ENCODE assay signal across 10 cellular contexts in genomic region chrX:30865020-30865419, GRCh38. TPM values are rescaled to one million over a fixed set of nuclear protein-coding genes. Genes with fewer than 3 reads are reported as not detected.
DNase-seq lines count a peak whose midpoint lies in the region; ATAC-seq and TF ChIP-seq lines count a peak whose summit lies in the region.
"Had no signal": no experiment of that assay in that cellular context is flagged by ENCODE, and none has a peak within 500 bp of the region (broad histone marks: within the 10 kb centered on the region; RNA-seq: fewer than 3 reads in every experiment).

No MANE protein-coding gene starts in this region.

- no CpG with 5 or more reads among the region's 3 CpGs for WGBS in mesendoderm (ENCODE audit: extremely low coverage, insufficient coverage, low lambda C conversion rate)

- H3K27ac Mint-ChIP-seq in activated CD8-positive, alpha-beta T cell treated with anti-CD3 and anti-CD28 coated beads for 36 hours, result no peak overlapping the region

- H3K9ac ChIP-seq in HCT116 (ENCODE audit: low read length) (no peak overlapping the region), mesendoderm (ENCODE audit: low read length) (no peak overlapping the region)

- H3K18ac ChIP-seq in mesendoderm (ENCODE audit: low read length), result no peak overlapping the region

- POLR2A ChIA-PET in HCT116 (lab: Charles Lee), result no interaction called here
- POLR2A ChIA-PET in activated CD8-positive, alpha-beta T cell treated with anti-CD3 and anti-CD28 coated beads for 36 hours (lab: Charles Lee), result no interaction called here

- no peaks in the 10 kb centered on the region for H3K9me2 ChIP-seq in HCT116 (ENCODE audit: insufficient read depth)

- peak; percentile 87 for ATAC-seq in HCT116
- no peak for ATAC-seq in activated CD8-positive, alpha-beta T cell treated with anti-CD3 and anti-CD28 coated beads for 36 hours
- no peak for ATAC-seq in GM21381 (IDR thresholded peaks at IDR 0.05; ENCODE audit: unreplicated experiment)

- peaks cover 5% of the 10 kb centered on the region for H3K36me3 Mint-ChIP-seq in activated CD8-positive, alpha-beta T cell treated with anti-CD3 and anti-CD28 coated beads for 36 hours (ENCODE audit: low read depth)

- no peaks in the 10 kb centered on the region for H3K9me3 Mint-ChIP-seq in activated CD8-positive, alpha-beta T cell treated with anti-CD3 and anti-CD28 coated beads for 36 hours

- no peaks in the 10 kb centered on the region for H4K20me1 ChIP-seq in HCT116 (ENCODE audit: insufficient read depth)

- no TSS peak for BruUV-seq in HCT116 (replicated peaks; lab: Mats Ljungman, UMichigan)

- H3K36me3 ChIP-seq in HCT116 (ENCODE audit: control insufficient read depth in 1 of 2, insufficient read depth in 2 of 2, low read length in 2 of 2), result no peaks in the 10 kb centered on the region
- no peaks in the 10 kb centered on the region for H3K36me3 ChIP-seq in mesendoderm (ENCODE audit: control insufficient read depth, insufficient read depth, low read length)

- H4K5ac ChIP-seq in mesendoderm (ENCODE audit: low read length), result no peak overlapping the region

- H3K56ac ChIP-seq in mesendoderm (ENCODE audit: low read length), result no peak overlapping the region

- H2AFZ ChIP-seq in HCT116 (ENCODE audit: low read depth, low read length, poor library complexity, severe bottlenecking), result no peak overlapping the region

- H3K4me1 Mint-ChIP-seq in activated CD8-positive, alpha-beta T cell treated with anti-CD3 and anti-CD28 coated beads for 36 hours (ENCODE audit: low read depth), result peaks cover 2% of the 10 kb centered on the region

- H3K27ac ChIP-seq in HCT116 (ENCODE audit: low read depth, low read length), result no peak overlapping the region
- no peak overlapping the region for H3K27ac ChIP-seq in mesendoderm (ENCODE audit: low read depth, low read length)

- H3K4me2 ChIP-seq in HCT116 (ENCODE audit: low read length), result no peak overlapping the region
- H3K4me2 ChIP-seq in mesendoderm (ENCODE audit: low read length), result no peak overlapping the region

- RAD21 ChIA-PET in HCT116 (lab: Charles Lee; ENCODE audit: low non-redundant PET in 1 of 2, low total read pairs in 2 of 2, uncharacterized antibody in 2 of 2, unreplicated experiment in 2 of 2), result no interaction called here

- H2BK120ac ChIP-seq in mesendoderm (ENCODE audit: low read depth, low read length), result no peak overlapping the region

- no peak for TF ChIP-seq POLR2A in HCT116 (IDR thresholded peaks at IDR 0.05; ENCODE audit: borderline replicate concordance, extremely low read depth, insufficient read depth, insufficient read length)

- intact Hi-C loops in HCT116 (cut with micrococcal nuclease), result no loop called here
- intact Hi-C loops in activated CD8-positive, alpha-beta T cell treated with anti-CD3 and anti-CD28 coated beads for 36 hours (cut with micrococcal nuclease), result no loop called here

- DNase-seq in DMS53 (lab: John Stamatoyannopoulos, UW), result peak; percentile 13
- DNase-seq in DMS53 treated with DMSO at 0.1 percent for 48 hours (lab: John Stamatoyannopoulos, UW; ENCODE audit: unreplicated experiment), result no peak
- DNase-seq in HCT116 (ENCODE audit: low read depth, low spot score), result no peak
- DNase-seq in activated CD8-positive, alpha-beta T cell treated with anti-CD3 and anti-CD28 coated beads for 36 hours, result peak; percentile 30
- peak; percentile 64 for DNase-seq in mesendoderm
- no peak for DNase-seq in NCI-H187 treated with DMSO at 0.1 percent for 48 hours (lab: John Stamatoyannopoulos, UW)
- DNase-seq in activated CD8-positive, alpha-beta memory T cell treated with anti-CD3 and anti-CD28 coated beads, Interleukin-2, amount 50 U/mL, for 48 hours, result no peak
- DNase-seq: activated T-cell treated with anti-CD3 and anti-CD28 coated beads for 4 hours, NCI-H226 had no signal

- CTCF ChIA-PET in HCT116 (lab: Charles Lee), result interaction anchor here (0.8 kb wide), 1 partner anchor 129 kb away, joined by 3 read pairs; no protein-coding TSS in a partner anchor
- CTCF ChIA-PET in activated CD8-positive, alpha-beta T cell treated with anti-CD3 and anti-CD28 coated beads for 36 hours (lab: Charles Lee), result interaction anchor here (1.0 to 1.3 kb wide), 4 partner anchors 9 to 129 kb away, joined by 3 to 11 read pairs (median 3); no protein-coding TSS in a partner anchor

- H2BK15ac ChIP-seq in mesendoderm (replicated peaks; ENCODE audit: low read depth), result no peak overlapping the region

- TF ChIP-seq RAD21 in HCT116 (IDR thresholded peaks at IDR 0.05; ENCODE audit: low read depth), result 0 out of 2 replicates have a peak, but pooled peaks have one; percentile 7

- H3K4me1 ChIP-seq in HCT116 (ENCODE audit: control insufficient read depth in 1 of 2, insufficient read depth in 2 of 2, low read length in 2 of 2) (no peaks in the 10 kb centered on the region), mesendoderm (ENCODE audit: control insufficient read depth, low read depth, low read length) (no peaks in the 10 kb centered on the region)

- H3K79me1 ChIP-seq in mesendoderm (ENCODE audit: low read length), result no peaks in the 10 kb centered on the region

- no peak overlapping the region for H4K8ac ChIP-seq in mesendoderm (ENCODE audit: low read depth, low read length)

- H3K27me3 ChIP-seq in HCT116 (ENCODE audit: insufficient read depth, low read length) (no peaks in the 10 kb centered on the region), mesendoderm (ENCODE audit: insufficient read depth, low read length, poor library complexity) (no peaks in the 10 kb centered on the region)

- H3K79me2 ChIP-seq in HCT116 (ENCODE audit: insufficient read depth, low read length) (no peaks in the 10 kb centered on the region), mesendoderm (ENCODE audit: control insufficient read depth, insufficient read depth, low read length) (no peaks in the 10 kb centered on the region)

- no peak overlapping the region for H3K4me3 ChIP-seq in HCT116 (replicated peaks in 1 of 2; ENCODE audit: low read depth in 1 of 2, low read length in 2 of 2)
- no peak overlapping the region for H3K4me3 ChIP-seq in mesendoderm (ENCODE audit: low read length)

- no peak overlapping the region for H2AK5ac ChIP-seq in mesendoderm (ENCODE audit: low read length)

- H3K4me3 Mint-ChIP-seq in activated CD8-positive, alpha-beta T cell treated with anti-CD3 and anti-CD28 coated beads for 36 hours, result no peak overlapping the region

- peak in 2 of 3 experiments; percentile 49; a peak in 3 of 6 replicates for TF ChIP-seq CTCF in HCT116 (IDR thresholded peaks at IDR 0.05 in 2 of 3, conservative IDR thresholded peaks at IDR 0.05 in 1 of 3; ENCODE audit: borderline replicate concordance in 1 of 3, insufficient read depth in 1 of 3, low read depth in 2 of 3, low read length in 2 of 3)
- TF ChIP-seq CTCF in activated CD8-positive, alpha-beta T cell treated with anti-CD3 and anti-CD28 coated beads for 36 hours (IDR thresholded peaks at IDR 0.05), result peak; percentile 12

- H3K9me3 ChIP-seq in HCT116 (ENCODE audit: control insufficient read depth in 1 of 2, insufficient read depth in 1 of 2, low read depth in 1 of 2, low read length in 2 of 2), result no peaks in the 10 kb centered on the region

- H2BK5ac ChIP-seq in mesendoderm (ENCODE audit: low read length), result no peak overlapping the region

- no peaks in the 10 kb centered on the region for H3K27me3 Mint-ChIP-seq in activated CD8-positive, alpha-beta T cell treated with anti-CD3 and anti-CD28 coated beads for 36 hours

- H3K23ac ChIP-seq in mesendoderm (ENCODE audit: low read length), result no peak overlapping the region

- no peak overlapping the region for H3K4ac ChIP-seq in mesendoderm (ENCODE audit: low read depth, low read length)

TF ChIP-seq in HCT116, 20 proteins besides CTCF, POLR2A, EP300 and RAD21:
- TF ChIP-seq ZNF274 (IDR thresholded peaks at IDR 0.05; ENCODE audit: low read depth, low read length) (no peak), CBX3 (IDR thresholded peaks at IDR 0.05; ENCODE audit: low read depth) (no peak), CEBPB (IDR thresholded peaks at IDR 0.05; ENCODE audit: low read depth) (no peak), POLR2AphosphoS5 (IDR thresholded peaks at IDR 0.05; ENCODE audit: low read depth, low read length) (no peak), SIN3A (IDR thresholded peaks at IDR 0.05; ENCODE audit: low read depth) (no peak), SP1 (IDR thresholded peaks at IDR 0.05; ENCODE audit: low read depth) (no peak), SRF (IDR thresholded peaks at IDR 0.05; ENCODE audit: low read depth) (no peak), MAX (IDR thresholded peaks at IDR 0.05) (no peak), FOSL1 (IDR thresholded peaks at IDR 0.05; ENCODE audit: low read depth) (no peak), TCF7L2 (IDR thresholded peaks at IDR 0.05; ENCODE audit: borderline replicate concordance, extremely low read depth, insufficient read depth, insufficient read length) (no peak), ELF1 (IDR thresholded peaks at IDR 0.05; ENCODE audit: borderline replicate concordance, low read depth) (no peak), YY1 (IDR thresholded peaks at IDR 0.05; ENCODE audit: extremely low read depth, insufficient replicate concordance, low read depth, low read length) (no peak)
- TF ChIP-seq, protein P1, sequence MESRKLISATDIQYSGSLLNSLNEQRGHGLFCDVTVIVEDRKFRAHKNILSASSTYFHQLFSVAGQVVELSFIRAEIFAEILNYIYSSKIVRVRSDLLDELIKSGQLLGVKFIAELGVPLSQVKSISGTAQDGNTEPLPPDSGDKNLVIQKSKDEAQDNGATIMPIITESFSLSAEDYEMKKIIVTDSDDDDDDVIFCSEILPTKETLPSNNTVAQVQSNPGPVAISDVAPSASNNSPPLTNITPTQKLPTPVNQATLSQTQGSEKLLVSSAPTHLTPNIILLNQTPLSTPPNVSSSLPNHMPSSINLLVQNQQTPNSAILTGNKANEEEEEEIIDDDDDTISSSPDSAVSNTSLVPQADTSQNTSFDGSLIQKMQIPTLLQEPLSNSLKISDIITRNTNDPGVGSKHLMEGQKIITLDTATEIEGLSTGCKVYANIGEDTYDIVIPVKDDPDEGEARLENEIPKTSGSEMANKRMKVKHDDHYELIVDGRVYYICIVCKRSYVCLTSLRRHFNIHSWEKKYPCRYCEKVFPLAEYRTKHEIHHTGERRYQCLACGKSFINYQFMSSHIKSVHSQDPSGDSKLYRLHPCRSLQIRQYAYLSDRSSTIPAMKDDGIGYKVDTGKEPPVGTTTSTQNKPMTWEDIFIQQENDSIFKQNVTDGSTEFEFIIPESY (IDR thresholded peaks at IDR 0.05; ENCODE audit: extremely low read depth, insufficient replicate concordance, low read length), result no peak

RNA-seq across cellular contexts. Expression of gene TAB3, which starts 24.0 kb away (rescaled TPM):
- 11.2 TPM for total RNA-seq in HCT116 (2021; ENCODE audit: unreplicated experiment)
- polyA plus RNA-seq in HCT116 (2012), result 6.7 and 7.0 TPM in 2 replicates
- total RNA-seq in activated CD8-positive, alpha-beta T cell treated with anti-CD3 and anti-CD28 coated beads for 36 hours, result 10 to 100 TPM; 15.5 to 16.5 TPM
- polyA plus RNA-seq in mesendoderm (2013, experiment 1 of 2), result 12.2 TPM
- 12.5 TPM for polyA plus RNA-seq in mesendoderm (2013, experiment 2 of 2)

Comparison
In these comparisons a context has a peak if more than half of its experiments do, and no peak if none do; other contexts are left out.
1. DNase-seq: peak in DMS53 (single experiment), activated CD8-positive, alpha-beta T cell treated with anti-CD3 and anti-CD28 coated beads for 36 hours (single experiment) and mesendoderm (single experiment); none in DMS53 treated with DMSO at 0.1 percent for 48 hours (single experiment), HCT116 (single experiment), NCI-H187 treated with DMSO at 0.1 percent for 48 hours (single experiment) and activated CD8-positive, alpha-beta memory T cell treated with anti-CD3 and anti-CD28 coated beads, Interleukin-2, amount 50 U/mL, for 48 hours (single experiment).